ENCODE assay signal across 1 cellular context in the genomic region with DNA sequence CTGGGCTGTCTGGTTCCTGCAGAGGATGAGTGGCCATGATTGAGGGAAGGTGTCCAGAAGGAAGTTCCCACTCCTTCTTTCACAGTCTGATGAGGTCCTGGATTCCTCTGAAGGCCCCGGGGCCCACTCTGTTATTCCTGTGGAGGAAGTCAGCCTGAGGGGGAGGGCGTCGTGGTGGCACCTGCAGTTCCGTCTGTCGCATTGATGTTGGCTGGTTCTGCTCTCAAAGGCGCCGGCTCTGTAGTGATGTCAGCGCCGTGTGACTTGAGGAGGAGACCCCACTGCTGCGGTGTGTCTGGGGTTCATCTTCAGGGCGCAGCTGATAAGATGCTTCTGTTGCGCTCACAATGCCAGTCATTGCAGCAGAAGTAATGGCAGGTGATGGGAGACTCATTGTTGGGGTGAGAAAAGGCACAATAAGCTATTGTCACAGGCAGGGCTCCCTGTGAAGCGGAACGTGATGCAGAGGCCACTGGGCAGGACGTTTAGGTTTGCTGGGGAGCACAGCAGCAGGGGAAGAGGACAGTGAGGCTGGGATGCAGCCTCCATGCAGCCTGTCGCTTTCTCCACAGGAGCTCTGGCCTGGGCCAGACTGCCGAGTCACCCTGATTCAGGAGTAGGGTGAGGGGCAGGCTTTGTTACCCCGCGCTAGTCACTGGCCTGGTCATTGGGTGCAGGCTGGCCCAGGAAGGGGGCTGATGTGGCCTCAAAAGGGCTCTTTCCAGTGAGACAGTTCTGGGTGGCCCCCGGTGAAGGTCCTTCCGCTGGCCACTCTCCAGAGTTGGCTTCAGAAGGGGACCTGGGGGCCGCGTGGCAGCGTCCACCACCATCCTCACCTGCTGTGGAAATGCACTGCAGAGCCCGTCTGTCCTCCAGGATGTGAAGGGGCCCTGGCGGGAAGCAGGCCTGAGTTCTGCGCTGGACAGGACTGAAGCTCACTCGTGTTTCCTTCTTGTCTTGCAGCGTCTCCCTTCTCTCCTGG.
TF ChIP-seq lines count a peak whose summit lies in the region.

No MANE protein-coding gene starts in this region.

TF ChIP-seq in GM23338, 12 proteins besides CTCF, POLR2A, EP300 and RAD21 (continued from another document):
- TF ChIP-seq ZNF462 (CRISPR knock-in tag; IDR thresholded peaks at IDR 0.05) (no peak), EZH2phosphoT487 (IDR thresholded peaks at IDR 0.05; ENCODE audit: unreplicated experiment) (no peak), CREB1 (CRISPR knock-in tag; IDR thresholded peaks at IDR 0.05; ENCODE audit: low read depth) (no peak), ZNF331 (CRISPR knock-in tag; IDR thresholded peaks at IDR 0.05; ENCODE audit: low read depth) (no peak)
